8 cellular contexts compared by ENCODE assay signal in the genomic region with DNA sequence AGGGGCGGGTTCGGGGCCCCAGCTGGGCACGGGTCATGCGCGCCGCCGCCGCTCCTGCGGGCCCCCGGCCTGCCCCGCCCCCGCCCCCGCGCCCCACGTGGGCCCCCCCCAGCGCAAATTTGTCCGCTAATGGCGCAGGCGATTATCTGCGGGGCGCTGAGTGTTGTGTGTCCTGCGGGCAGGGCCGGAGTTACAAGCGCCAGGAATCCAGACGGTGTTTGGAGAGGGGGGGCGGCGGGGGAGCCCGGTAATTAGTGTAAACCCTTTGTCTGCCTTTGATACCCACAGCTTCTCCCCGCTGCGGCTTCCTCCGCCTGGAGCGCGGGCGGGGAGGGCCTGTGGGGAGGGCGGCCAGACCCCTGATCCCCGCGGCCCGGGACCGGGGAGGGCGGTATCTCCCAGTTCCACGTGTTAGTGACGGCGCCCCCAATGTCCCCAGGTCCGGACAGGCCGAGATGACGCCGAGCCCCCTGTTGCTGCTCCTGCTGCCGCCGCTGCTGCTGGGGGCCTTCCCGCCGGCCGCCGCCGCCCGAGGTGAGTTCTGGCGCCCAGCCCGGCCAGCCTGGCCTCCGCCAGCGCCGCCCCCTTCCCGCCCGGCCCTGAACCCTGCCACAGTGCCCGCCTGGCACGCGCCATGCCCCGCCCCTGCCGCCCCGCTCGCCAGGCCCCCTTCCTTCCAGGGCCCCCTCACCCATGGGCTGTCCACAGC. TPM values are rescaled to one million over a fixed set of nuclear protein-coding genes. Genes with fewer than 3 reads are reported as not detected.
A peak's percentile ranks its signal among the peaks of the same experiment; 100 is the strongest.
DNase-seq lines count a peak whose midpoint lies in the region; ATAC-seq and TF ChIP-seq lines count a peak whose summit lies in the region.

No MANE protein-coding gene starts in this region.

- TF ChIP-seq CTCF in AG04449 (IDR thresholded peaks at IDR 0.05; ENCODE audit: insufficient read depth, low read length, missing control alignments): no peak
- no peak for TF ChIP-seq CTCF in HL-60 (IDR thresholded peaks at IDR 0.05; ENCODE audit: insufficient read depth, low read length)
- no peak for TF ChIP-seq CTCF in epithelial cell of esophagus (IDR thresholded peaks at IDR 0.05; ENCODE audit: insufficient read depth, low read depth, low read length, missing control alignments)
- no peak for TF ChIP-seq CTCF in osteoblast (IDR thresholded peaks at IDR 0.05; ENCODE audit: extremely low read depth, low read depth, low read length)

- H3K79me2 ChIP-seq in osteoblast (ENCODE audit: insufficient read depth, low read length): no peaks in the 10 kb centered on the region

- no peaks in the 10 kb centered on the region for H3K9me3 ChIP-seq in osteoblast (ENCODE audit: low read depth, low read length)

- H3K4me1 ChIP-seq in osteoblast (ENCODE audit: insufficient read depth, low read length): peaks cover 18% of the 10 kb centered on the region

- H3K36me3 ChIP-seq in osteoblast (ENCODE audit: insufficient read depth, low read length): peaks cover 3% of the 10 kb centered on the region

- H3K27me3 ChIP-seq in HL-60 (ENCODE audit: insufficient read depth, poor library complexity, severe bottlenecking): peaks cover 10% of the 10 kb centered on the region
- peaks cover 21% of the 10 kb centered on the region for H3K27me3 ChIP-seq in osteoblast (ENCODE audit: insufficient read depth, low read length)

- peaks cover 21% of the 10 kb centered on the region for H4K20me1 ChIP-seq in osteoblast (ENCODE audit: insufficient read depth, low read length)

- no peak overlapping the region for H2AFZ ChIP-seq in osteoblast (ENCODE audit: low read length)

- CTCF ChIA-PET in AG04449 (lab: Yijun Ruan, JAX): no interaction called here

- no peak for ATAC-seq in HG03460 (IDR thresholded peaks at IDR 0.05; ENCODE audit: unreplicated experiment)

- peak overlapping the region; percentile 61 for H3K4me3 ChIP-seq in AG04449 (ENCODE audit: low read depth, low read length)
- peak overlapping the region; percentile 34 for H3K4me3 ChIP-seq in HL-60 (replicated peaks; ENCODE audit: insufficient read depth, low read length)
- H3K4me3 ChIP-seq in epithelial cell of esophagus (ENCODE audit: low read length): peak overlapping the region; percentile 42
- peak overlapping the region; percentile 74 for H3K4me3 ChIP-seq in osteoblast (ENCODE audit: insufficient read depth, low read length)

- in situ Hi-C loops in G401 (cut with HindIII; ENCODE audit: low sequenced_read_pairs): no loop called here

- H3K4me2 ChIP-seq in osteoblast (ENCODE audit: insufficient read depth, low read length): peak overlapping the region; percentile 70

- no peak overlapping the region for H3K27ac ChIP-seq in HL-60 (replicated peaks)
- no peak overlapping the region for H3K27ac ChIP-seq in osteoblast (ENCODE audit: low read depth, low read length)

- DNase-seq in AG04449 (ENCODE audit: low read depth, low spot score): no peak
- DNase-seq in HL-60 (ENCODE audit: low read depth in 1 of 2, low spot score in 1 of 2): peak; percentile 25 to 26
- DNase-seq in activated CD4-positive, alpha-beta T cell treated with anti-CD3 and anti-CD28 coated beads, Interleukin-2, amount 50 U/mL, for 1 hour: peak; percentile 37
- peak; percentile 34 for DNase-seq in epithelial cell of esophagus (ENCODE audit: low read depth)
- peak; percentile 96 for DNase-seq in osteoblast (ENCODE audit: insufficient read length, low spot score, missing footprints)
- no peak for DNase-seq in G401 (ENCODE audit: low spot score)
- no peak for DNase-seq in OCI-M2 (lab: John Stamatoyannopoulos, UW; ENCODE audit: unreplicated experiment)

- POLR2A ChIA-PET in AG04449 (lab: Yijun Ruan, JAX): no interaction called here

RNA-seq across cellular contexts. Expression of gene FGFRL1, which starts 0.8 kb away (rescaled TPM):
- total RNA-seq in osteoblast: 29.2 and 30.8 TPM in 2 replicates
- total RNA-seq in G401 (2014; rRNA removed; shearing (Covaris generic)): 23.9 and 28.5 TPM in 2 replicates

RNA-seq across cellular contexts. Expression of gene SLC26A1, which starts 19.0 kb away (rescaled TPM):
- total RNA-seq in osteoblast: 0.36 and 0.59 TPM in 2 replicates
- 0.74 and 0.85 TPM in 2 replicates for total RNA-seq in G401 (2014; rRNA removed; shearing (Covaris generic))

RNA-seq across cellular contexts. Expression of gene IDUA, which starts 25.3 kb away (rescaled TPM):
- total RNA-seq in osteoblast: 23.0 and 26.4 TPM in 2 replicates
- 3.0 and 3.8 TPM in 2 replicates for total RNA-seq in G401 (2014; rRNA removed; shearing (Covaris generic))

RNA-seq across cellular contexts. Expression of gene DGKQ, which starts 38.8 kb away (rescaled TPM):
- total RNA-seq in osteoblast: 10.3 and 15.2 TPM in 2 replicates
- 11.0 and 12.9 TPM in 2 replicates for total RNA-seq in G401 (2014; rRNA removed; shearing (Covaris generic))

Comparison
In these comparisons a context has a peak if more than half of its experiments do, and no peak if none do; other contexts are left out.
1. DNase-seq: peak in HL-60 (2 of 2), activated CD4-positive, alpha-beta T cell treated with anti-CD3 and anti-CD28 coated beads, Interleukin-2, amount 50 U/mL, for 1 hour (single experiment), epithelial cell of esophagus (single experiment) and osteoblast (single experiment); none in AG04449 (single experiment), G401 (single experiment) and OCI-M2 (single experiment).
2. Peak in every context shown above with its lines, with median percentiles within 50 percentile points of each other: H3K4me3 ChIP-seq.